In the genomic region with DNA sequence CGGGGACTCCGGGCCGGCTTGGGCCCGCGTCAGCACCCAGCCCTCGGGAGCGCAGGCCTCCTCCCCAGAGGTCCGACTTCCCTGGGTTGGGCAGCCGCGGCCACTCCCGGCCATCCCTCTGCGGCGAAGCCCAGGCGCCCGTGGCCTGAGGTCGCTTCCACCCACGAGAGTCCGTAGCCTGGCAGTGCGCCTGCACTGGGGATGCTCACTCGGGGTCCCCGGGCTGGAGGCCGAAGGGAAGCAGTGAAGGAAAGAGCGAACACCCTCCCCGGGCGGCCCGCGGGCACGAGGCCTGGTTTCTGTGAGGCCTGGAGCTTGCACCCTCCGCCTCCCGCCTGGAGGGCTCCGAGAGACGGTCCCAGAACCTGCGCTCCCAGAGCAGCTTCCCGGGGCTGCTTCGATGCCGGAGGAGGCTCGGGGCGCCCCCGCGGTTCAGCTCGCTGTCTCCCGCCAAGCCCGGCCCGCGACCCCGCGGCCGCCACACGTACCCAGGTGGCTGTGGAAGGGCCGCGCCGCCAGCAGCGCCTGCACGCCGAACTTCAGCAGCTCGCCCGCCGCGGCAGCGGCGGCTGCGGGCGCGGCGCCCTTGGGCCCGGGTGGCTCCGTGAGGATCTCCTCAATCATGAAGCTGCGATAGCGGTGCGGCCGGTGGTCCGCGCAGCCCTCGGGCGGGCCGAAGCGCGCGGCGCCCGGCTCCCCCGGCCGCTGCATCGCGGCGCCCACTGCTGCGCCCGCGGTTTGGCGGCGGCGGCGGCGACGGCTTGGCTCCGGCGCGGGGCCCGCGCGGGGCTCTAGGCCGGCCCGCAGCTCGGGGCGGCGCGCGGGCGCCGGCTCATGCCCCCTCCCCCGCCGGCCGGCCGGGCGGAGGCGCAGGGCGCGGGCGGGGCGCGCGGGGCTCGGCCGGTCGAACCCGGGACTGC, we compare ENCODE assay signal across 10 cellular contexts. TPM values are rescaled to one million over a fixed set of nuclear protein-coding genes. Genes with fewer than 3 reads are reported as not detected.
DNase-seq lines count a peak whose midpoint lies in the region; ATAC-seq and TF ChIP-seq lines count a peak whose summit lies in the region.
"Had no signal": no experiment of that assay in that cellular context is flagged by ENCODE, and none has a peak within 500 bp of the region (broad histone marks: within the 10 kb centered on the region; RNA-seq: fewer than 3 reads in every experiment).

A gene with protein sequence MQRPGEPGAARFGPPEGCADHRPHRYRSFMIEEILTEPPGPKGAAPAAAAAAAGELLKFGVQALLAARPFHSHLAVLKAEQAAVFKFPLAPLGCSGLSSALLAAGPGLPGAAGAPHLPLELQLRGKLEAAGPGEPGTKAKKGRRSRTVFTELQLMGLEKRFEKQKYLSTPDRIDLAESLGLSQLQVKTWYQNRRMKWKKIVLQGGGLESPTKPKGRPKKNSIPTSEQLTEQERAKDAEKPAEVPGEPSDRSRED (minus strand): TSS at position 920 of the 920 bp plus-strand sequence. CDS start 209 bp downstream, at position 711.

- TF ChIP-seq POLR2A in GM18505 (IDR thresholded peaks at IDR 0.05; ENCODE audit: borderline replicate concordance, extremely low read depth, insufficient read depth, insufficient read length), result no peak

- H3K4me3 Mint-ChIP-seq in activated T-cell treated with anti-CD3 and anti-CD28 coated beads, Interleukin-2, amount 50 U/mL, for 4 hours, result peak within 1 kb of the TSS; percentile 70
- H3K4me3 Mint-ChIP-seq in activated naive CD8-positive, alpha-beta T cell, result peak within 1 kb of the TSS; percentile 86

- no peak for ATAC-seq in activated T-cell treated with anti-CD3 and anti-CD28 coated beads, Interleukin-2, amount 50 U/mL, for 4 hours
- ATAC-seq in thoracic aorta (ENCODE audit: insufficient number of reproducible peaks, low FRiP score, low read depth) (no peak), GM18505 (IDR thresholded peaks at IDR 0.05; ENCODE audit: unreplicated experiment) (no peak)

- H3K36me3 Mint-ChIP-seq in activated T-cell treated with anti-CD3 and anti-CD28 coated beads, Interleukin-2, amount 50 U/mL, for 4 hours (ENCODE audit: insufficient read depth), result no peaks in the 10 kb centered on the region
- peaks cover 2% of the 10 kb centered on the region for H3K36me3 Mint-ChIP-seq in activated naive CD8-positive, alpha-beta T cell

- H3K27me3 ChIP-seq in thoracic aorta (replicated peaks; ENCODE audit: insufficient read depth), result peaks cover 49% of the 10 kb centered on the region

- H3K9me3 Mint-ChIP-seq in activated T-cell treated with anti-CD3 and anti-CD28 coated beads, Interleukin-2, amount 50 U/mL, for 4 hours, result no peaks in the 10 kb centered on the region
- no peaks in the 10 kb centered on the region for H3K9me3 Mint-ChIP-seq in activated naive CD8-positive, alpha-beta T cell (ENCODE audit: low read depth)

- H3K27me3 Mint-ChIP-seq in activated T-cell treated with anti-CD3 and anti-CD28 coated beads, Interleukin-2, amount 50 U/mL, for 4 hours (ENCODE audit: low read depth), result peaks cover 71% of the 10 kb centered on the region
- peaks cover 44% of the 10 kb centered on the region for H3K27me3 Mint-ChIP-seq in activated naive CD8-positive, alpha-beta T cell

- H3K4me3 ChIP-seq in mesodermal cell (ENCODE audit: extremely low read depth, insufficient read depth, low read length, poor library complexity, severe bottlenecking), result peak within 1 kb of the TSS; percentile 5
- peak within 1 kb of the TSS; percentile 69 for H3K4me3 ChIP-seq in thoracic aorta

- peaks cover 5% of the 10 kb centered on the region for H3K9me3 ChIP-seq in mesodermal cell (ENCODE audit: control insufficient read depth, low read length)
- H3K9me3 ChIP-seq in thoracic aorta, result no peaks in the 10 kb centered on the region

- WGBS in mesodermal cell (ENCODE audit: insufficient coverage in 2 of 2), 2 experiments, result 1% methylated on average over 82 to 96 of the region's 126 CpGs

- DNase-seq in activated T-cell treated with anti-CD3 and anti-CD28 coated beads, Interleukin-2, amount 50 U/mL, for 4 hours, result no peak
- DNase-seq in activated T-cell treated with anti-CD3 and anti-CD28 coated beads, Interleukin-2, amount 50 U/mL, for 1 hour, result no peak
- DNase-seq in thoracic aorta (ENCODE audit: low spot score) (no peak), NCI-H128 (lab: John Stamatoyannopoulos, UW; ENCODE audit: unreplicated experiment) (no peak), NCI-H2107 treated with DMSO at 0.1 percent for 48 hours (lab: John Stamatoyannopoulos, UW; ENCODE audit: unreplicated experiment) (no peak)
- DNase-seq: KBM-7 had no signal

- H3K4me1 ChIP-seq in mesodermal cell (ENCODE audit: control insufficient read depth, insufficient read depth, low read length, poor library complexity, severe bottlenecking) (peaks cover 27% of the 10 kb centered on the region), thoracic aorta (ENCODE audit: control insufficient read depth in 1 of 2, low read depth in 2 of 2) (peaks cover 23 to 65% of the 10 kb centered on the region in 2 donors)

- peaks cover 49% of the 10 kb centered on the region for H3K4me1 Mint-ChIP-seq in activated T-cell treated with anti-CD3 and anti-CD28 coated beads, Interleukin-2, amount 50 U/mL, for 4 hours (ENCODE audit: low read depth)
- H3K4me1 Mint-ChIP-seq in activated naive CD8-positive, alpha-beta T cell (ENCODE audit: low read depth), result peaks cover 42% of the 10 kb centered on the region

- H3K27ac ChIP-seq in mesodermal cell (ENCODE audit: low read depth, low read length, severe bottlenecking), result no peak within 1 kb of the TSS
- H3K27ac ChIP-seq in thoracic aorta, result no peak within 1 kb of the TSS

- H3K36me3 ChIP-seq in mesodermal cell (ENCODE audit: control insufficient read depth, insufficient read depth, low read length) (no peaks in the 10 kb centered on the region), thoracic aorta (no peaks in the 10 kb centered on the region)

- H3K27ac Mint-ChIP-seq in activated naive CD8-positive, alpha-beta T cell, result no peak within 1 kb of the TSS

- TF ChIP-seq CTCF in thoracic aorta (IDR thresholded peaks at IDR 0.05), result no peak

RNA-seq across cellular contexts. Expression of the gene that starts here (rescaled TPM):
- not detected for total RNA-seq in activated T-cell treated with anti-CD3 and anti-CD28 coated beads, Interleukin-2, amount 50 U/mL, for 4 hours
- polyA plus RNA-seq in mesodermal cell (2013, experiment 1 of 2), result 0.37 TPM
- polyA plus RNA-seq in mesodermal cell (2013, experiment 2 of 2), result not detected
- total RNA-seq in thoracic aorta, result not detected
- total RNA-seq: kidney epithelial cell had no signal
